Comparison of ENCODE assay signal across 8 cellular contexts in the genomic region with DNA sequence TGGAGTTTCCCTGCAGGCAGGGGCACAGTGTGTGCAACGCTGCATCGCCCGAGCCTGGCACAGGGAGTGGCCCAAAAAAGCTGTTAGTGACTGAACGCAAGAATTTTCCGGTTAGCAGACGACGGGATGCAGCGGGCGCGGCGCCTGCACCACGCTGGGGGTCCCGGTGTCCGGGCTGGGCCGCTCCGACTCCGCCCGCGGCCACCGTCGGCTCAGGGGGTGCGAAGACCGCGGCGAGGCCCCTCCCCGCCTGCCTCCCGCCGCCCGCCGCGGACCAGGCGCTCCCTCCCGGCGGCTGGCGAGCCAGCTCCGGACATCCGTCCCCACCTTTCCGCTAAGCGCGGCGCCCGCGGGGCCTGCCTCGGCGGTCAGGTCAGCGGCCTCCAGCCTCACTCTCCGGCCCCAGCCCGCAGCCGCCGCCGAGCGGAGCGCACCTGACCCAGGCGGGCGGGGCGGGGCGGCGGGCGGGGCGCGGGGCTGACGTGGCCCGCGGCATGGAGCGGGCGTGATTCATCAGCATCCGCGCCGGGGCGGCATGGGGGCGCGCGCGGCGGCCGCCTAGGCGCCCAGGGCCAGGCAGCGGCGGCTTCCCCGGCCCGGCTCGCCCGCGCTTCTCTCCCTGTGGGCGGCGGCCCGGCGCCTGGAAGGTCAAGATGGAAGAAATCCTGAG. TPM values are rescaled to one million over a fixed set of nuclear protein-coding genes. Genes with fewer than 3 reads are reported as not detected.
DNase-seq lines count a peak whose midpoint lies in the region; ATAC-seq and TF ChIP-seq lines count a peak whose summit lies in the region.

A gene with protein sequence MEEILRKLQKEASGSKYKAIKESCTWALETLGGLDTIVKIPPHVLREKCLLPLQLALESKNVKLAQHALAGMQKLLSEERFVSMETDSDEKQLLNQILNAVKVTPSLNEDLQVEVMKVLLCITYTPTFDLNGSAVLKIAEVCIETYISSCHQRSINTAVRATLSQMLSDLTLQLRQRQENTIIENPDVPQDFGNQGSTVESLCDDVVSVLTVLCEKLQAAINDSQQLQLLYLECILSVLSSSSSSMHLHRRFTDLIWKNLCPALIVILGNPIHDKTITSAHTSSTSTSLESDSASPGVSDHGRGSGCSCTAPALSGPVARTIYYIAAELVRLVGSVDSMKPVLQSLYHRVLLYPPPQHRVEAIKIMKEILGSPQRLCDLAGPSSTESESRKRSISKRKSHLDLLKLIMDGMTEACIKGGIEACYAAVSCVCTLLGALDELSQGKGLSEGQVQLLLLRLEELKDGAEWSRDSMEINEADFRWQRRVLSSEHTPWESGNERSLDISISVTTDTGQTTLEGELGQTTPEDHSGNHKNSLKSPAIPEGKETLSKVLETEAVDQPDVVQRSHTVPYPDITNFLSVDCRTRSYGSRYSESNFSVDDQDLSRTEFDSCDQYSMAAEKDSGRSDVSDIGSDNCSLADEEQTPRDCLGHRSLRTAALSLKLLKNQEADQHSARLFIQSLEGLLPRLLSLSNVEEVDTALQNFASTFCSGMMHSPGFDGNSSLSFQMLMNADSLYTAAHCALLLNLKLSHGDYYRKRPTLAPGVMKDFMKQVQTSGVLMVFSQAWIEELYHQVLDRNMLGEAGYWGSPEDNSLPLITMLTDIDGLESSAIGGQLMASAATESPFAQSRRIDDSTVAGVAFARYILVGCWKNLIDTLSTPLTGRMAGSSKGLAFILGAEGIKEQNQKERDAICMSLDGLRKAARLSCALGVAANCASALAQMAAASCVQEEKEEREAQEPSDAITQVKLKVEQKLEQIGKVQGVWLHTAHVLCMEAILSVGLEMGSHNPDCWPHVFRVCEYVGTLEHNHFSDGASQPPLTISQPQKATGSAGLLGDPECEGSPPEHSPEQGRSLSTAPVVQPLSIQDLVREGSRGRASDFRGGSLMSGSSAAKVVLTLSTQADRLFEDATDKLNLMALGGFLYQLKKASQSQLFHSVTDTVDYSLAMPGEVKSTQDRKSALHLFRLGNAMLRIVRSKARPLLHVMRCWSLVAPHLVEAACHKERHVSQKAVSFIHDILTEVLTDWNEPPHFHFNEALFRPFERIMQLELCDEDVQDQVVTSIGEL (N-terminal part only) (plus strand): TSS at position 506 of the 670 bp plus-strand sequence. CDS start 148 bp downstream, at position 654.

- DNase-seq in NCI-H748 (lab: John Stamatoyannopoulos, UW; ENCODE audit: unreplicated experiment) (peak; percentile 82), fibroblast of lung (ENCODE audit: low read depth in 2 of 2) (peak in 1 of 2 donors; percentile 38), inferior parietal cortex (ENCODE audit: extremely low spot score) (no peak)
- peak; percentile 74 to 75 for DNase-seq in activated T-cell treated with anti-CD3 and anti-CD28 coated beads, Interleukin-2, amount 50 U/mL, for 72 hours
- DNase-seq in naive thymus-derived CD8-positive, alpha-beta T cell = peak in 7 of 10 donors; percentile 3 to 32 (median 21)

- no peak within 1 kb of the TSS for H3K27ac ChIP-seq in fibroblast of lung (ENCODE audit: insufficient read depth, low read length)

- TF ChIP-seq CTCF in fibroblast of lung (conservative IDR thresholded peaks at IDR 0.05 in 1 of 2, IDR thresholded peaks at IDR 0.05 in 1 of 2; ENCODE audit: low read depth in 1 of 2, low read length in 2 of 2) = no peak

- no peaks in the 10 kb centered on the region for H3K36me3 ChIP-seq in fibroblast of lung (ENCODE audit: control insufficient read depth, insufficient read depth, low read length)

- ATAC-seq in GM18502 (IDR thresholded peaks at IDR 0.05; ENCODE audit: poor library complexity, unreplicated experiment) (peak; percentile 92), HG02798 (IDR thresholded peaks at IDR 0.05; ENCODE audit: poor library complexity, unreplicated experiment) (peak; percentile 83)
- ATAC-seq in activated T-cell treated with anti-CD3 and anti-CD28 coated beads, Interleukin-2, amount 50 U/mL, for 72 hours (replicated peaks in 1 of 2) = peak; percentile 98 to 99
- ATAC-seq in naive thymus-derived CD8-positive, alpha-beta T cell = peak; percentile 80 to 93

- H3K27ac Mint-ChIP-seq in activated T-cell treated with anti-CD3 and anti-CD28 coated beads, Interleukin-2, amount 50 U/mL, for 72 hours = no peak within 1 kb of the TSS
- H3K27ac Mint-ChIP-seq in naive thymus-derived CD8-positive, alpha-beta T cell = no peak within 1 kb of the TSS
- H3K27ac Mint-ChIP-seq in stimulated activated naive CD8-positive, alpha-beta T cell treated with anti-CD3 and anti-CD28 coated beads, Interleukin-15, Interleukin-2, amounts not matched to agents 100 ng/mL and 50 ng/mL, for 24 hours = no peak within 1 kb of the TSS

- no peaks in the 10 kb centered on the region for H4K20me1 ChIP-seq in fibroblast of lung (ENCODE audit: control insufficient read depth, extremely low read depth, insufficient read depth, low read length)

- peaks cover 2% of the 10 kb centered on the region for H3K4me1 ChIP-seq in fibroblast of lung (ENCODE audit: control insufficient read depth, extremely low read depth, insufficient read depth, low read length)

- no peaks in the 10 kb centered on the region for H3K79me2 ChIP-seq in fibroblast of lung (ENCODE audit: control insufficient read depth, insufficient read depth, low read length)

- peaks cover 66% of the 10 kb centered on the region for H3K27me3 Mint-ChIP-seq in activated T-cell treated with anti-CD3 and anti-CD28 coated beads, Interleukin-2, amount 50 U/mL, for 72 hours (ENCODE audit: low read depth)
- peaks cover 44 to 66% (median 58%) of the 10 kb centered on the region in 5 donors for H3K27me3 Mint-ChIP-seq in naive thymus-derived CD8-positive, alpha-beta T cell
- H3K27me3 Mint-ChIP-seq in stimulated activated naive CD8-positive, alpha-beta T cell treated with anti-CD3 and anti-CD28 coated beads, Interleukin-15, Interleukin-2, amounts not matched to agents 100 ng/mL and 50 ng/mL, for 24 hours = peaks cover 61% of the 10 kb centered on the region

- POLR2A ChIA-PET in naive thymus-derived CD8-positive, alpha-beta T cell (lab: Charles Lee) = no interaction called here

- peaks cover 38% of the 10 kb centered on the region for H3K27me3 ChIP-seq in fibroblast of lung (ENCODE audit: control insufficient read depth, insufficient read depth, low read length)

- H3K4me1 Mint-ChIP-seq in activated T-cell treated with anti-CD3 and anti-CD28 coated beads, Interleukin-2, amount 50 U/mL, for 72 hours (ENCODE audit: low read depth) = peaks cover 16% of the 10 kb centered on the region
- H3K4me1 Mint-ChIP-seq in naive thymus-derived CD8-positive, alpha-beta T cell = peaks cover 6 to 16% (median 12%) of the 10 kb centered on the region in 4 donors
- H3K4me1 Mint-ChIP-seq in stimulated activated naive CD8-positive, alpha-beta T cell treated with anti-CD3 and anti-CD28 coated beads, Interleukin-15, Interleukin-2, amounts not matched to agents 100 ng/mL and 50 ng/mL, for 24 hours (ENCODE audit: low read depth) = peaks cover 13% of the 10 kb centered on the region

- H3K9ac ChIP-seq in fibroblast of lung (ENCODE audit: insufficient read depth, low read length) = peak within 1 kb of the TSS; percentile 37

- H3K4me3 ChIP-seq in fibroblast of lung (replicated peaks in 1 of 4; ENCODE audit: control extremely low read depth in 1 of 4, insufficient read depth in 1 of 4, low read depth in 3 of 4, low read length in 4 of 4) = peak within 1 kb of the TSS; percentile 25 to 58 (median 35)

- H3K9me3 Mint-ChIP-seq in activated T-cell treated with anti-CD3 and anti-CD28 coated beads, Interleukin-2, amount 50 U/mL, for 72 hours = no peaks in the 10 kb centered on the region
- no peaks in the 10 kb centered on the region for H3K9me3 Mint-ChIP-seq in naive thymus-derived CD8-positive, alpha-beta T cell
- H3K9me3 Mint-ChIP-seq in stimulated activated naive CD8-positive, alpha-beta T cell treated with anti-CD3 and anti-CD28 coated beads, Interleukin-15, Interleukin-2, amounts not matched to agents 100 ng/mL and 50 ng/mL, for 24 hours = no peaks in the 10 kb centered on the region

- H3K4me3 Mint-ChIP-seq in activated T-cell treated with anti-CD3 and anti-CD28 coated beads, Interleukin-2, amount 50 U/mL, for 72 hours = peak within 1 kb of the TSS; percentile 79 to 80
- H3K4me3 Mint-ChIP-seq in naive thymus-derived CD8-positive, alpha-beta T cell = peak within 1 kb of the TSS; percentile 61 to 79 (median 72)
- H3K4me3 Mint-ChIP-seq in stimulated activated naive CD8-positive, alpha-beta T cell treated with anti-CD3 and anti-CD28 coated beads, Interleukin-15, Interleukin-2, amounts not matched to agents 100 ng/mL and 50 ng/mL, for 24 hours = peak within 1 kb of the TSS; percentile 78

- peak within 1 kb of the TSS; percentile 97 for H3K4me2 ChIP-seq in fibroblast of lung (ENCODE audit: extremely low read depth, insufficient read depth, low read length)

- H3K36me3 Mint-ChIP-seq in activated T-cell treated with anti-CD3 and anti-CD28 coated beads, Interleukin-2, amount 50 U/mL, for 72 hours (ENCODE audit: insufficient read depth in 2 of 2) = no peaks in the 10 kb centered on the region
- H3K36me3 Mint-ChIP-seq in naive thymus-derived CD8-positive, alpha-beta T cell = peaks cover 0 to 2% (median 0%) of the 10 kb centered on the region in 3 donors
- no peaks in the 10 kb centered on the region for H3K36me3 Mint-ChIP-seq in stimulated activated naive CD8-positive, alpha-beta T cell treated with anti-CD3 and anti-CD28 coated beads, Interleukin-15, Interleukin-2, amounts not matched to agents 100 ng/mL and 50 ng/mL, for 24 hours (ENCODE audit: low read depth)

- peak within 1 kb of the TSS; percentile 44 for H2AFZ ChIP-seq in fibroblast of lung (ENCODE audit: low read length)

- no peaks in the 10 kb centered on the region for H3K9me3 ChIP-seq in fibroblast of lung (ENCODE audit: control insufficient read depth, insufficient read depth, low read depth, low read length)

RNA-seq across cellular contexts. Expression of the gene that starts here (rescaled TPM):
- total RNA-seq in activated T-cell treated with anti-CD3 and anti-CD28 coated beads, Interleukin-2, amount 50 U/mL, for 72 hours = under 1 TPM; 0.53 to 0.76 TPM
- total RNA-seq in fibroblast of lung = under 0.01 TPM in 2 replicates
- polyA plus RNA-seq in fibroblast of lung = 0.14 and 0.23 TPM in 2 replicates
- polyA plus RNA-seq in fibroblast of lung (2012) = 0.14 and 0.16 TPM in 2 replicates
- 1.5 and 1.6 TPM in 2 replicates for polyA minus RNA-seq in fibroblast of lung (ENCODE audit: low replicate concordance)
- not detected for total RNA-seq in naive thymus-derived CD8-positive, alpha-beta T cell
- polyA plus RNA-seq in naive thymus-derived CD8-positive, alpha-beta T cell = not detected

Comparison
In these comparisons a context has a peak if more than half of its experiments do, and no peak if none do; other contexts are left out.
1. Peak in DNase-seq and ATAC-seq in activated T-cell treated with anti-CD3 and anti-CD28 coated beads, Interleukin-2, amount 50 U/mL, for 72 hours; RNA of the gene not detected or under 1 TPM.
2. Peak in DNase-seq and ATAC-seq in naive thymus-derived CD8-positive, alpha-beta T cell; RNA of the gene not detected or under 1 TPM.